Comparison of ENCODE assay signal across 18 cellular contexts in genomic region chr21:41315726-41316125, GRCh38. TPM values are rescaled to one million over a fixed set of nuclear protein-coding genes. Genes with fewer than 3 reads are reported as not detected.
DNase-seq lines count a peak whose midpoint lies in the region; ATAC-seq, FAIRE-seq and TF ChIP-seq lines count a peak whose summit lies in the region.
"Had no signal": no experiment of that assay in that cellular context is flagged by ENCODE, and none has a peak within 500 bp of the region (broad histone marks: within the 10 kb centered on the region; RNA-seq: fewer than 3 reads in every experiment).

No MANE protein-coding gene starts in this region.

- peaks cover 9% of the 10 kb centered on the region for H3K23me2 ChIP-seq in H9 (ENCODE audit: insufficient read length, low read depth, low read length, poor library complexity, severe bottlenecking)

- no peak overlapping the region for H3K27ac Mint-ChIP-seq in H9
- no peak overlapping the region for H3K27ac Mint-ChIP-seq in activated T-helper 17 cell treated with anti-CD3 and anti-CD28 coated beads, Interleukin-2, amount 50 U/mL, for 72 hours
- H3K27ac Mint-ChIP-seq: CD8-positive, alpha-beta T cell had no signal

- no peak overlapping the region for H2AFZ ChIP-seq in H9 (ENCODE audit: low read length)

- no peak overlapping the region for H4K5ac ChIP-seq in H9 (ENCODE audit: insufficient read length, low read depth, low read length)

- no peak overlapping the region for H3K4me2 ChIP-seq in H9 (ENCODE audit: insufficient read depth, insufficient read length, low read length)

- no peaks in the 10 kb centered on the region for H3K79me2 ChIP-seq in H9 (ENCODE audit: insufficient read depth, low read length)

- H3K27me3 ChIP-seq in H9 (ENCODE audit: insufficient read depth, low read length) (no peaks in the 10 kb centered on the region; the same call in 1 of the 2 replicates), body of pancreas (no peaks in the 10 kb centered on the region), iPS-20b (ENCODE audit: insufficient read depth, low read length) (peaks cover 37% of the 10 kb centered on the region), pancreas (no peaks in the 10 kb centered on the region)

- H3K9me3 ChIP-seq in H9 (ENCODE audit: control insufficient read depth, low read depth, low read length) (no peaks in the 10 kb centered on the region), body of pancreas (peaks cover 0 to 4% (median 0%) of the 10 kb centered on the region in 3 donors), iPS-20b (ENCODE audit: insufficient read depth, low read depth, low read length) (no peaks in the 10 kb centered on the region), pancreas (no peaks in the 10 kb centered on the region)
- H3K9me3 ChIP-seq: SJCRH30 had no signal

- DNase-seq in H9 (no peak), body of pancreas (no peak), pancreas (peak in 1 of 6 donors; percentile 51)
- no peak for DNase-seq in activated CD8-positive, alpha-beta memory T cell treated with anti-CD3 and anti-CD28 coated beads for 24 hours
- DNase-seq: CD8-positive, alpha-beta T cell; MV-4-11; NCI-H1417 treated with DMSO at 0.1 percent for 48 hours; NCI-H2081; NCI-H2227 treated with DMSO at 0.1 percent for 48 hours; NCI-H524 treated with DMSO at 0.1 percent for 48 hours; SJCRH30 had no signal

- ATAC-seq in body of pancreas, result no peak
- ATAC-seq in pancreas, result no peak
- no peak for ATAC-seq in GM18873 (IDR thresholded peaks at IDR 0.05; ENCODE audit: low FRiP score, unreplicated experiment)
- ATAC-seq in GM19455 (IDR thresholded peaks at IDR 0.05; ENCODE audit: unreplicated experiment), result no peak
- no peak for ATAC-seq in activated T-helper 17 cell treated with anti-CD3 and anti-CD28 coated beads, Interleukin-2, amount 50 U/mL, for 72 hours (replicated peaks)
- ATAC-seq: CD8-positive, alpha-beta T cell had no signal

- H3T11ph ChIP-seq in H9 (ENCODE audit: low read length), result no peak overlapping the region

- H3K9ac ChIP-seq in H9 (ENCODE audit: extremely low read depth, insufficient read length, low read length) (no peak overlapping the region), iPS-20b (ENCODE audit: low read depth, low read length) (no peak overlapping the region)

- H3K4me1 Mint-ChIP-seq in H9, result peaks cover 4 to 9% of the 10 kb centered on the region in 2 experiments
- no peaks in the 10 kb centered on the region for H3K4me1 Mint-ChIP-seq in activated T-helper 17 cell treated with anti-CD3 and anti-CD28 coated beads, Interleukin-2, amount 50 U/mL, for 72 hours

- H3K9me3 Mint-ChIP-seq in H9, result no peaks in the 10 kb centered on the region
- no peaks in the 10 kb centered on the region for H3K9me3 Mint-ChIP-seq in activated T-helper 17 cell treated with anti-CD3 and anti-CD28 coated beads, Interleukin-2, amount 50 U/mL, for 72 hours
- H3K9me3 Mint-ChIP-seq: CD8-positive, alpha-beta T cell had no signal

- TF ChIP-seq CTCF in H9 (conservative IDR thresholded peaks at IDR 0.05) (no peak), body of pancreas (IDR thresholded peaks at IDR 0.05) (no peak), pancreas (IDR thresholded peaks at IDR 0.05) (no peak)

- no peak for TF ChIP-seq POLR2A in body of pancreas (IDR thresholded peaks at IDR 0.05)

- no peak overlapping the region for H2BK5ac ChIP-seq in H9 (ENCODE audit: insufficient read length, low read length)

- H4K91ac ChIP-seq in H9 (ENCODE audit: insufficient read length, low read depth, low read length), result no peak overlapping the region

- H4K20me1 ChIP-seq in H9 (ENCODE audit: control insufficient read depth, insufficient read depth, insufficient read length), result no peaks in the 10 kb centered on the region

- H3K36me3 ChIP-seq in body of pancreas (replicated peaks in 1 of 2; ENCODE audit: insufficient read depth in 1 of 2, low read depth in 2 of 2) (no peaks in the 10 kb centered on the region), iPS-20b (ENCODE audit: insufficient read depth, low read depth, low read length) (no peaks in the 10 kb centered on the region), pancreas (no peaks in the 10 kb centered on the region)
- H3K36me3 ChIP-seq: SJCRH30 had no signal

- WGBS in H9 (ENCODE audit: extremely low coverage, insufficient read length, low lambda C conversion rate), result no CpG with 5 or more reads among the region's 6 CpGs
- WGBS in body of pancreas, 2 donors, result 78 to 90% methylated on average over 6 of the region's 6 CpGs
- 85 to 86% methylated on average over 6 of the region's 6 CpGs for whole genome bisulfite sequencing in pancreas, 2 donors

- no peak overlapping the region for H3K4ac ChIP-seq in H9 (ENCODE audit: low read depth, low read length)

- H3K4me3 ChIP-seq in body of pancreas (no peak overlapping the region), iPS-20b (ENCODE audit: low read length) (peak overlapping the region; percentile 76; the same call in 1 of the 2 replicates), pancreas (peak overlapping the region in 2 of 4 donors; percentile 72 to 87)
- H3K4me3 ChIP-seq: SJCRH30 had no signal

- H3K18ac ChIP-seq in H9 (ENCODE audit: insufficient read length, low read depth, low read length), result no peak overlapping the region

- no peak overlapping the region for H2BK12ac ChIP-seq in H9 (ENCODE audit: insufficient read length, low read depth, low read length)

- H3K36me3 Mint-ChIP-seq in H9 (ENCODE audit: insufficient read depth in 1 of 3, low read depth in 3 of 3), result no peaks in the 10 kb centered on the region; a peak in 1 of 7 replicates
- no peaks in the 10 kb centered on the region for H3K36me3 Mint-ChIP-seq in activated T-helper 17 cell treated with anti-CD3 and anti-CD28 coated beads, Interleukin-2, amount 50 U/mL, for 72 hours (ENCODE audit: low read depth)
- H3K36me3 Mint-ChIP-seq: CD8-positive, alpha-beta T cell had no signal

- H2BK15ac ChIP-seq in H9 (ENCODE audit: low read depth, low read length), result no peak overlapping the region

- H2BK20ac ChIP-seq in H9 (ENCODE audit: low read depth, low read length, poor library complexity, severe bottlenecking), result no peak overlapping the region

- peak overlapping the region; percentile 56 to 76; a peak in 4 of 5 replicates for H3K4me3 Mint-ChIP-seq in H9
- H3K4me3 Mint-ChIP-seq in activated T-helper 17 cell treated with anti-CD3 and anti-CD28 coated beads, Interleukin-2, amount 50 U/mL, for 72 hours, result no peak overlapping the region
- H3K4me3 Mint-ChIP-seq: CD8-positive, alpha-beta T cell had no signal

- H3K23ac ChIP-seq in H9 (ENCODE audit: insufficient read length, low read depth, low read length), result no peak overlapping the region

- no peak overlapping the region for H4K8ac ChIP-seq in H9 (replicated peaks; ENCODE audit: insufficient read length, low read depth, low read length)

- H2AK5ac ChIP-seq in H9 (ENCODE audit: insufficient read length, low read length), result no peak overlapping the region

- H3K27ac ChIP-seq in H9 (ENCODE audit: insufficient read length, low read depth, low read length) (no peak overlapping the region), body of pancreas (peak overlapping the region; percentile 85 to 95 (median 92)), iPS-20b (ENCODE audit: low read length) (no peak overlapping the region), pancreas (peak overlapping the region; percentile 88 to 97 (median 92))
- H3K27ac ChIP-seq: RWPE1, SJCRH30 had no signal

- FAIRE-seq in pancreas (lab: Jason Lieb, UNC), result no peak
- FAIRE-seq: H54 had no signal

- no peak overlapping the region for H3K14ac ChIP-seq in H9 (ENCODE audit: insufficient read depth, low read length)

- no peaks in the 10 kb centered on the region for H3K79me1 ChIP-seq in H9 (ENCODE audit: insufficient read depth, low read depth, low read length, poor library complexity, severe bottlenecking)

- H2BK120ac ChIP-seq in H9 (ENCODE audit: low read depth, low read length, poor library complexity, severe bottlenecking), result no peak overlapping the region

- H3K56ac ChIP-seq in H9 (ENCODE audit: insufficient read length, low read depth, low read length), result no peak overlapping the region

- no peaks in the 10 kb centered on the region; the same call in 1 of the 2 replicates for H3K4me1 ChIP-seq in H9 (ENCODE audit: insufficient read depth, low read length)
- H3K4me1 ChIP-seq in body of pancreas, result peaks cover 42% of the 10 kb centered on the region
- no peaks in the 10 kb centered on the region for H3K4me1 ChIP-seq in iPS-20b (ENCODE audit: insufficient read depth, low read length)
- H3K4me1 ChIP-seq in pancreas, result peaks cover 4 to 22% (median 7%) of the 10 kb centered on the region in 3 donors
- H3K4me1 ChIP-seq: SJCRH30 had no signal

- H3K27me3 Mint-ChIP-seq in H9 (ENCODE audit: low read depth), result peaks cover 40% of the 10 kb centered on the region
- H3K27me3 Mint-ChIP-seq in activated T-helper 17 cell treated with anti-CD3 and anti-CD28 coated beads, Interleukin-2, amount 50 U/mL, for 72 hours, result peaks cover 30% of the 10 kb centered on the region

- intact Hi-C loops in body of pancreas (cut with DNase I), result no loop called here
- intact Hi-C loops in pancreas (cut with DNase I), result no loop called here

RNA-seq across cellular contexts. Expression of gene FAM3B, which starts 0.9 kb away (rescaled TPM):
- total RNA-seq in H9 (2021) (4.0 and 5.0 TPM in 2 replicates), body of pancreas (10 to 100 TPM; 50.4 to 74.5 TPM), pancreas (100 to 1,000 TPM in 4 of 6 donors, 10 to 100 TPM in 2; 80.5 to 142 (median 112) TPM)
- 100 to 1,000 TPM in 1 of 2 donors, 10 to 100 TPM in 1; 71.9 to 107 TPM for polyA plus RNA-seq in pancreas
- total RNA-seq in activated T-helper 17 cell treated with anti-CD3 and anti-CD28 coated beads, Interleukin-2, amount 50 U/mL, for 72 hours, result not detected
- total RNA-seq: CD8-positive, alpha-beta T cell; SJCRH30 had no signal
- polyA plus RNA-seq: BJ had no signal

RNA-seq across cellular contexts. Expression of gene MX2, which starts 46.1 kb away (rescaled TPM):
- total RNA-seq in H9 (2021) (1.8 and 1.9 TPM in 2 replicates), body of pancreas (10 to 100 TPM in 1 of 2 donors, 1 to 10 TPM in 1; 2.3 to 12.2 TPM), pancreas (1 to 10 TPM; 2.0 to 5.4 (median 4.5) TPM)
- polyA plus RNA-seq in pancreas, result 1 to 10 TPM; 3.2 to 3.3 TPM
- total RNA-seq in activated T-helper 17 cell treated with anti-CD3 and anti-CD28 coated beads, Interleukin-2, amount 50 U/mL, for 72 hours, result 10 to 100 TPM; 13.0 to 59.1 TPM
- total RNA-seq: SJCRH30 had no signal

Comparison
In these comparisons a context has a peak if more than half of its experiments do, and no peak if none do; other contexts are left out.
1. H3K27ac ChIP-seq: peak in body of pancreas (4 of 4) and pancreas (4 of 4); none in H9 (single experiment) and iPS-20b (single experiment).